Comparison of ENCODE assay signal across 16 cellular contexts in genomic region chr1:80534606-80535360, GRCh38.
DNase-seq lines count a peak whose midpoint lies in the region; TF ChIP-seq lines count a peak whose summit lies in the region.
"Had no signal": no experiment of that assay in that cellular context is flagged by ENCODE, and none has a peak within 500 bp of the region (broad histone marks: within the 10 kb centered on the region; RNA-seq: fewer than 3 reads in every experiment).

No MANE protein-coding gene starts in this region.

- H3K4me2 ChIP-seq in H9 (ENCODE audit: insufficient read depth, insufficient read length, low read length), result no peak overlapping the region
- peak overlapping the region; percentile 46 for H3K4me2 ChIP-seq in neural progenitor cell

- H3K4me3 ChIP-seq in fibroblast of mammary gland (ENCODE audit: control insufficient read depth, low read depth, low read length), result no peak overlapping the region
- H3K4me3 ChIP-seq in neural progenitor cell, result no peak overlapping the region
- H3K4me3 ChIP-seq in WERI-Rb-1 (ENCODE audit: low read depth, low read length), result no peak overlapping the region
- H3K4me3 ChIP-seq: heart left ventricle, lower lobe of right lung had no signal

- no peak overlapping the region for H2BK5ac ChIP-seq in H9 (ENCODE audit: insufficient read length, low read length)

- no peak overlapping the region for H2BK20ac ChIP-seq in H9 (ENCODE audit: low read depth, low read length, poor library complexity, severe bottlenecking)

- H2AFZ ChIP-seq in H9 (ENCODE audit: low read length) (no peak overlapping the region), neural progenitor cell (replicated peaks) (no peak overlapping the region)

- DNase-seq in H9 (no peak), RKO (ENCODE audit: low spot score) (peak; percentile 12), fibroblast of mammary gland (ENCODE audit: low read depth) (peak; percentile 40), neural progenitor cell (ENCODE audit: low spot score) (no peak), germinal center (ENCODE audit: low spot score) (no peak), WERI-Rb-1 (no peak), occipital lobe (lab: John Stamatoyannopoulos, UW) (no peak), SW 1271 (lab: John Stamatoyannopoulos, UW) (no peak)
- DNase-seq: heart left ventricle; lower lobe of right lung; NCI-H187; NCI-H526; Right ventricle myocardium superior; stimulated activated naive CD8-positive, alpha-beta T cell treated with anti-CD3 and anti-CD28 coated beads, Interleukin-15, amount 100 ng/mL, for 72 hours had no signal

- H3K27ac ChIP-seq in H9 (ENCODE audit: insufficient read length, low read depth, low read length), result no peak overlapping the region
- no peak overlapping the region for H3K27ac ChIP-seq in neural progenitor cell
- no peak overlapping the region for H3K27ac ChIP-seq in WERI-Rb-1
- H3K27ac ChIP-seq: heart left ventricle, lower lobe of right lung, neutrophil had no signal

- H3K4ac ChIP-seq in H9 (ENCODE audit: low read depth, low read length), result no peak overlapping the region

- no peak overlapping the region for H3K56ac ChIP-seq in H9 (ENCODE audit: insufficient read length, low read depth, low read length)

- H3K4me1 ChIP-seq in H9 (ENCODE audit: insufficient read depth, low read length), result peaks cover 7% of the 10 kb centered on the region; the same call in 1 of the 2 replicates
- H3K4me1 ChIP-seq in neural progenitor cell, result peaks cover 59% of the 10 kb centered on the region
- H3K4me1 ChIP-seq: heart left ventricle, lower lobe of right lung had no signal

- no CpG with 5 or more reads among the region's 2 CpGs for whole genome bisulfite sequencing in H9 (ENCODE audit: extremely low coverage, insufficient read length, low lambda C conversion rate)

- peak overlapping the region; percentile 68 to 80 (median 79); a peak in 6 of 7 replicates for H3K27ac Mint-ChIP-seq in H9
- H3K27ac Mint-ChIP-seq in neural progenitor cell, result no peak overlapping the region
- H3K27ac Mint-ChIP-seq: CD14-positive monocyte; stimulated activated naive CD8-positive, alpha-beta T cell treated with anti-CD3 and anti-CD28 coated beads, Interleukin-15, amount 100 ng/mL, for 72 hours had no signal

- H4K5ac ChIP-seq in H9 (ENCODE audit: insufficient read length, low read depth, low read length), result no peak overlapping the region

- no peak overlapping the region for H4K8ac ChIP-seq in H9 (replicated peaks; ENCODE audit: insufficient read length, low read depth, low read length)

- H2BK12ac ChIP-seq in H9 (ENCODE audit: insufficient read length, low read depth, low read length), result no peak overlapping the region

- H4K20me1 ChIP-seq in H9 (ENCODE audit: control insufficient read depth, insufficient read depth, insufficient read length), result no peaks in the 10 kb centered on the region
- H4K20me1 ChIP-seq in neural progenitor cell (ENCODE audit: low read depth), result no peaks in the 10 kb centered on the region

- H3K9me3 Mint-ChIP-seq in H9, result no peaks in the 10 kb centered on the region
- no peaks in the 10 kb centered on the region for H3K9me3 Mint-ChIP-seq in neural progenitor cell

- H3K4me1 Mint-ChIP-seq in H9 (peaks cover 51 to 54% of the 10 kb centered on the region in 2 experiments), neural progenitor cell (peaks cover 46% of the 10 kb centered on the region)
- H3K4me1 Mint-ChIP-seq: CD14-positive monocyte; stimulated activated naive CD8-positive, alpha-beta T cell treated with anti-CD3 and anti-CD28 coated beads, Interleukin-15, amount 100 ng/mL, for 72 hours had no signal

- no peak overlapping the region for H2AK5ac ChIP-seq in H9 (ENCODE audit: insufficient read length, low read length)

- no peaks in the 10 kb centered on the region for H3K23me2 ChIP-seq in H9 (ENCODE audit: insufficient read length, low read depth, low read length, poor library complexity, severe bottlenecking)

- no peaks in the 10 kb centered on the region for H3K36me3 ChIP-seq in neural progenitor cell
- no peaks in the 10 kb centered on the region for H3K36me3 ChIP-seq in WERI-Rb-1
- H3K36me3 ChIP-seq: heart left ventricle, lower lobe of right lung, neutrophil had no signal

- no peak overlapping the region for H3T11ph ChIP-seq in H9 (ENCODE audit: low read length)

- H3K27me3 ChIP-seq in H9 (ENCODE audit: insufficient read depth, low read length), result no peaks in the 10 kb centered on the region
- H3K27me3 ChIP-seq in neural progenitor cell, result no peaks in the 10 kb centered on the region
- H3K27me3 ChIP-seq in WERI-Rb-1 (ENCODE audit: insufficient read depth, low read depth, severe bottlenecking), result no peaks in the 10 kb centered on the region
- H3K27me3 ChIP-seq: heart left ventricle, neutrophil had no signal

- TF ChIP-seq CTCF in H9 (conservative IDR thresholded peaks at IDR 0.05), result no peak
- TF ChIP-seq CTCF in fibroblast of mammary gland (conservative IDR thresholded peaks at IDR 0.05; ENCODE audit: control insufficient read depth, insufficient read depth, low read depth, low read length), result no peak
- no peak for TF ChIP-seq CTCF in neural progenitor cell (IDR thresholded peaks at IDR 0.05)
- TF ChIP-seq CTCF in WERI-Rb-1 (IDR thresholded peaks at IDR 0.05; ENCODE audit: low read depth, low read length), result no peak

- H3K9me3 ChIP-seq in H9 (ENCODE audit: control insufficient read depth, low read depth, low read length) (no peaks in the 10 kb centered on the region), neural progenitor cell (ENCODE audit: low read depth) (no peaks in the 10 kb centered on the region), WERI-Rb-1 (ENCODE audit: severe bottlenecking) (no peaks in the 10 kb centered on the region)
- H3K9me3 ChIP-seq: heart left ventricle, lower lobe of right lung, neutrophil had no signal

- H3K36me3 Mint-ChIP-seq in H9 (ENCODE audit: insufficient read depth in 1 of 3, low read depth in 3 of 3) (no peaks in the 10 kb centered on the region), neural progenitor cell (no peaks in the 10 kb centered on the region)
- H3K36me3 Mint-ChIP-seq: CD14-positive monocyte had no signal

- no peak overlapping the region for H3K4me3 Mint-ChIP-seq in H9
- no peak overlapping the region for H3K4me3 Mint-ChIP-seq in neural progenitor cell
- H3K4me3 Mint-ChIP-seq: CD14-positive monocyte; stimulated activated naive CD8-positive, alpha-beta T cell treated with anti-CD3 and anti-CD28 coated beads, Interleukin-15, amount 100 ng/mL, for 72 hours had no signal

- no peak overlapping the region for H3K18ac ChIP-seq in H9 (ENCODE audit: insufficient read length, low read depth, low read length)

- no peak overlapping the region for H3K23ac ChIP-seq in H9 (ENCODE audit: insufficient read length, low read depth, low read length)

- H4K91ac ChIP-seq in H9 (ENCODE audit: insufficient read length, low read depth, low read length), result no peak overlapping the region

- no peak overlapping the region for H2BK120ac ChIP-seq in H9 (ENCODE audit: low read depth, low read length, poor library complexity, severe bottlenecking)

- no peaks in the 10 kb centered on the region for H3K79me2 ChIP-seq in H9 (ENCODE audit: insufficient read depth, low read length)
- no peaks in the 10 kb centered on the region for H3K79me2 ChIP-seq in neural progenitor cell (ENCODE audit: low read depth)

- peaks cover 21% of the 10 kb centered on the region for H3F3A ChIP-seq in neural progenitor cell (ENCODE audit: low read depth)

- no peaks in the 10 kb centered on the region for H3K27me3 Mint-ChIP-seq in H9 (ENCODE audit: low read depth)
- H3K27me3 Mint-ChIP-seq in neural progenitor cell (ENCODE audit: insufficient read depth, low read depth), result no peaks in the 10 kb centered on the region
- H3K27me3 Mint-ChIP-seq: stimulated activated naive CD8-positive, alpha-beta T cell treated with anti-CD3 and anti-CD28 coated beads, Interleukin-15, amount 100 ng/mL, for 72 hours had no signal

- H3K9ac ChIP-seq in H9 (ENCODE audit: extremely low read depth, insufficient read length, low read length) (no peak overlapping the region), neural progenitor cell (no peak overlapping the region)

- no peak overlapping the region for H3K14ac ChIP-seq in H9 (ENCODE audit: insufficient read depth, low read length)

- H2BK15ac ChIP-seq in H9 (ENCODE audit: low read depth, low read length), result no peak overlapping the region

- H3K79me1 ChIP-seq in H9 (ENCODE audit: insufficient read depth, low read depth, low read length, poor library complexity, severe bottlenecking), result no peaks in the 10 kb centered on the region

Comparison
In these comparisons a context has a peak if more than half of its experiments do, and no peak if none do; other contexts are left out.
1. DNase-seq: peak in RKO (single experiment) and fibroblast of mammary gland (single experiment); none in H9 (single experiment), neural progenitor cell (single experiment), germinal center (single experiment), WERI-Rb-1 (single experiment), occipital lobe (single experiment) and SW 1271 (0 of 2).